ENCODE assay signal across 21 cellular contexts in genomic region chr10:72742797-72743196, GRCh38. TPM values are rescaled to one million over a fixed set of nuclear protein-coding genes. Genes with fewer than 3 reads are reported as not detected.
DNase-seq lines count a peak whose midpoint lies in the region; ATAC-seq, FAIRE-seq and TF ChIP-seq lines count a peak whose summit lies in the region.
"Had no signal": no experiment of that assay in that cellular context is flagged by ENCODE, and none has a peak within 500 bp of the region (broad histone marks: within the 10 kb centered on the region; RNA-seq: fewer than 3 reads in every experiment).

No MANE protein-coding gene starts in this region.

- FAIRE-seq in keratinocyte (lab: Jason Lieb, UNC): no peak
- FAIRE-seq: GM12891, GM18507 had no signal

- H2AFZ ChIP-seq in GM23338 (no peak overlapping the region), keratinocyte (ENCODE audit: control insufficient read depth, low read length) (no peak overlapping the region)
- H2AFZ ChIP-seq: GM23248 had no signal

- H3K27me3 ChIP-seq in GM23338 (ENCODE audit: insufficient read depth) (no peaks in the 10 kb centered on the region), keratinocyte (ENCODE audit: control insufficient read depth, extremely low read depth, insufficient read depth, low read length) (no peaks in the 10 kb centered on the region)

- H3K4me3 Mint-ChIP-seq in GM23338: no peak overlapping the region
- H3K4me3 Mint-ChIP-seq in central memory CD8-positive, alpha-beta T cell: no peak overlapping the region
- H3K4me3 Mint-ChIP-seq: CD4-positive, alpha-beta memory T cell; H9; HFFc6 had no signal

- H3K27ac Mint-ChIP-seq in GM23338: peak overlapping the region; percentile 35
- H3K27ac Mint-ChIP-seq in central memory CD8-positive, alpha-beta T cell (ENCODE audit: low read depth): peak overlapping the region; percentile 2
- H3K27ac Mint-ChIP-seq: HFFc6 had no signal

- H3K4me3 ChIP-seq in GM23338 (no peak overlapping the region), HEK293 (ENCODE audit: low read depth, low read length) (no peak overlapping the region), keratinocyte (ENCODE audit: control insufficient read depth in 2 of 3, extremely low read depth in 1 of 3, insufficient read depth in 2 of 3, low read depth in 1 of 3, low read length in 3 of 3) (no peak overlapping the region)
- H3K4me3 ChIP-seq: GM23248 had no signal

- CTCF ChIA-PET in HEK293 (lab: Yijun Ruan, JAX): interaction anchor here (1.3 kb wide), 1 partner anchor 48 kb away, joined by 4 read pairs; no protein-coding TSS in a partner anchor

- H3K36me3 ChIP-seq in GM23338 (ENCODE audit: insufficient read depth) (no peaks in the 10 kb centered on the region), HEK293 (ENCODE audit: control insufficient read depth in 2 of 2, insufficient read depth in 1 of 2, low read length in 2 of 2) (no peaks in the 10 kb centered on the region; a peak in 1 of 3 replicates), keratinocyte (ENCODE audit: control insufficient read depth in 2 of 2, extremely low read depth in 1 of 2, insufficient read depth in 2 of 2, low read length in 2 of 2) (no peaks in the 10 kb centered on the region)

- H3K9me3 ChIP-seq in HEK293 (ENCODE audit: control insufficient read depth, insufficient read depth, low read depth, low read length): no peaks in the 10 kb centered on the region
- no peaks in the 10 kb centered on the region for H3K9me3 ChIP-seq in keratinocyte (ENCODE audit: control insufficient read depth, low read depth, low read length)

- peaks cover 94% of the 10 kb centered on the region for H3K79me2 ChIP-seq in GM23338 (replicated peaks; ENCODE audit: insufficient read depth)
- H3K79me2 ChIP-seq in keratinocyte (ENCODE audit: control insufficient read depth, insufficient read depth, low read length): peaks cover 59% of the 10 kb centered on the region

- POLR2A ChIA-PET in HEK293 (lab: Yijun Ruan, JAX): no interaction called here

- ATAC-seq in GM23338 (no peak), GM21423 (IDR thresholded peaks at IDR 0.05; ENCODE audit: unreplicated experiment) (no peak), GM21381 (IDR thresholded peaks at IDR 0.05; ENCODE audit: unreplicated experiment) (no peak), HG03520 (IDR thresholded peaks at IDR 0.05; ENCODE audit: unreplicated experiment) (no peak)
- ATAC-seq in central memory CD8-positive, alpha-beta T cell (replicated peaks; ENCODE audit: extremely low read depth, poor library complexity, severe bottlenecking): no peak
- ATAC-seq: HCT116 had no signal

- H3K9me1 ChIP-seq in keratinocyte (ENCODE audit: control insufficient read depth, extremely low read depth, insufficient read depth, low read length): peaks cover 2% of the 10 kb centered on the region

- H3K27me3 Mint-ChIP-seq in GM23338 (ENCODE audit: insufficient read depth, low read depth, poor library complexity): no peaks in the 10 kb centered on the region
- H3K27me3 Mint-ChIP-seq in central memory CD8-positive, alpha-beta T cell: no peaks in the 10 kb centered on the region
- H3K27me3 Mint-ChIP-seq: CD4-positive, alpha-beta memory T cell had no signal

- DNase-seq in GM23338 (ENCODE audit: low spot score) (no peak), keratinocyte (ENCODE audit: low read depth, low spot score) (no peak), NCI-H510A (lab: John Stamatoyannopoulos, UW) (no peak)
- no peak for DNase-seq in central memory CD8-positive, alpha-beta T cell (ENCODE audit: low spot score in 2 of 2)
- DNase-seq: C1 segment of cervical spinal cord; Calu3; CD4-positive, alpha-beta memory T cell; COR-L47; DMS53; DMS79 treated with DMSO at 0.1 percent for 48 hours; GF-D8; GM23248; H9; HFFc6 had no signal

- dilution Hi-C loops in keratinocyte (cut with MboI; ENCODE audit: extremely low pct_ligation_motif_present, low sequenced_read_pairs): no loop called here

- peaks cover 30% of the 10 kb centered on the region for H3K4me1 ChIP-seq in GM23338 (ENCODE audit: insufficient read depth)
- H3K4me1 ChIP-seq in HEK293 (ENCODE audit: control insufficient read depth, insufficient read depth, low read length): peaks cover 12% of the 10 kb centered on the region
- peaks cover 14% of the 10 kb centered on the region for H3K4me1 ChIP-seq in keratinocyte (ENCODE audit: control insufficient read depth, extremely low read depth, insufficient read depth, low read length)

- no peaks in the 10 kb centered on the region for H3K9me3 Mint-ChIP-seq in GM23338
- no peaks in the 10 kb centered on the region for H3K9me3 Mint-ChIP-seq in central memory CD8-positive, alpha-beta T cell
- H3K9me3 Mint-ChIP-seq: CD4-positive, alpha-beta memory T cell; H9; HFFc6 had no signal

- H4K20me1 ChIP-seq in GM23338 (replicated peaks; ENCODE audit: insufficient read depth) (no peaks in the 10 kb centered on the region; the same call in 1 of the 2 replicates), keratinocyte (ENCODE audit: control insufficient read depth, extremely low read depth, insufficient read depth, low read length) (no peaks in the 10 kb centered on the region)

- peaks cover 41% of the 10 kb centered on the region for H3K4me1 Mint-ChIP-seq in GM23338
- H3K4me1 Mint-ChIP-seq in central memory CD8-positive, alpha-beta T cell: peaks cover 6% of the 10 kb centered on the region

- no peak overlapping the region for H3K4me2 ChIP-seq in GM23338
- H3K4me2 ChIP-seq in keratinocyte (ENCODE audit: control insufficient read depth, extremely low read depth, insufficient read depth, low read depth, low read length): peak overlapping the region; percentile 25

- peaks cover 3% of the 10 kb centered on the region; the same call in 1 of the 3 replicates for H3K36me3 Mint-ChIP-seq in GM23338 (ENCODE audit: low read depth)
- peaks cover 1% of the 10 kb centered on the region for H3K36me3 Mint-ChIP-seq in central memory CD8-positive, alpha-beta T cell (ENCODE audit: insufficient read depth)

- H3F3A ChIP-seq in GM23338 (replicated peaks; ENCODE audit: low read depth): no peaks in the 10 kb centered on the region

- no peaks in the 10 kb centered on the region for H3K9me2 ChIP-seq in GM23338 (ENCODE audit: insufficient read depth)

- no peak overlapping the region for H3K9ac ChIP-seq in keratinocyte (ENCODE audit: control insufficient read depth, extremely low read depth, insufficient read depth, low read length)
- H3K9ac ChIP-seq: GM23248 had no signal

- TF ChIP-seq CTCF in GM23338 (conservative IDR thresholded peaks at IDR 0.05; ENCODE audit: low read depth in 2 of 2) (0 out of 4 replicates have a peak, but pooled peaks of 1 of the 2 experiments have one; percentile 3), HEK293 (tag by site-specific recombination; IDR thresholded peaks at IDR 0.05) (no peak), keratinocyte (optimal IDR thresholded peaks at IDR 0.05 in 1 of 3, IDR thresholded peaks at IDR 0.05 in 1 of 3, conservative IDR thresholded peaks at IDR 0.05 in 1 of 3; ENCODE audit: extremely low read depth in 1 of 3, insufficient read depth in 2 of 3, low read length in 3 of 3) (no peak)

- H3K27ac ChIP-seq in GM23338 (ENCODE audit: low read depth) (no peak overlapping the region), HEK293 (ENCODE audit: extremely low read depth, low read depth, low read length) (no peak overlapping the region), keratinocyte (ENCODE audit: control insufficient read depth, insufficient read depth, low read length) (peak overlapping the region; percentile 7)
- H3K27ac ChIP-seq: GM23248 had no signal

TF ChIP-seq in GM23338, 12 proteins besides CTCF, POLR2A, EP300 and RAD21 (continues in another document):
- TF ChIP-seq ZNF331 (CRISPR knock-in tag; IDR thresholded peaks at IDR 0.05; ENCODE audit: low read depth) (no peak), JUNB (IDR thresholded peaks at IDR 0.05; ENCODE audit: unreplicated experiment) (no peak), CREB1 (CRISPR knock-in tag; IDR thresholded peaks at IDR 0.05; ENCODE audit: low read depth) (no peak), STAT1 (IDR thresholded peaks at IDR 0.05; ENCODE audit: unreplicated experiment) (no peak), ZNF114 (CRISPR knock-in tag; IDR thresholded peaks at IDR 0.05) (no peak), ETS1 (IDR thresholded peaks at IDR 0.05) (no peak)

TF ChIP-seq in HEK293, 187 proteins besides CTCF, POLR2A, EP300 and RAD21 (continues in another document):
- TF ChIP-seq ZNF184 (tag by site-specific recombination; IDR thresholded peaks at IDR 0.05) (no peak), ZNF335 (tag by site-specific recombination; conservative IDR thresholded peaks at IDR 0.05) (no peak), ZNF596 (tag by site-specific recombination; IDR thresholded peaks at IDR 0.05) (peak; percentile 70), ZNF138 (tag by site-specific recombination; IDR thresholded peaks at IDR 0.05; ENCODE audit: borderline replicate concordance) (no peak), ZNF2 (tag by site-specific recombination; IDR thresholded peaks at IDR 0.05) (no peak), PRDM1 (tag by site-specific recombination; IDR thresholded peaks at IDR 0.05) (peak; percentile 90), ZNF658 (tag by site-specific recombination; IDR thresholded peaks at IDR 0.05) (no peak), ZNF76 (tag by site-specific recombination; IDR thresholded peaks at IDR 0.05; ENCODE audit: borderline replicate concordance, low read depth) (no peak), IKZF3 (tag by site-specific recombination; IDR thresholded peaks at IDR 0.05) (no peak)
- TF ChIP-seq, protein P1, sequence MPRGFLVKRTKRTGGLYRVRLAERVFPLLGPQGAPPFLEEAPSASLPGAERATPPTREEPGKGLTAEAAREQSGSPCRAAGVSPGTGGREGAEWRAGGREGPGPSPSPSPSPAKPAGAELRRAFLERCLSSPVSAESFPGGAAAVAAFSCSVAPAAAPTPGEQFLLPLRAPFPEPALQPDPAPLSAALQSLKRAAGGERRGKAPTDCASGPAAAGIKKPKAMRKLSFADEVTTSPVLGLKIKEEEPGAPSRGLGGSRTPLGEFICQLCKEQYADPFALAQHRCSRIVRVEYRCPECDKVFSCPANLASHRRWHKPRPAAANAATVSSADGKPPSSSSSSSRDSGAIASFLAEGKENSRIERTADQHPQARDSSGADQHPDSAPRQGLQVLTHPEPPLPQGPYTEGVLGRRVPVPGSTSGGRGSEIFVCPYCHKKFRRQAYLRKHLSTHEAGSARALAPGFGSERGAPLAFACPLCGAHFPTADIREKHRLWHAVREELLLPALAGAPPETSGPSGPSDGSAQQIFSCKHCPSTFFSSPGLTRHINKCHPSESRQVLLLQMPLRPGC (tag by site-specific recombination; IDR thresholded peaks at IDR 0.05): no peak

RNA-seq across cellular contexts. Expression of gene MCU, which starts 50.9 kb away (rescaled TPM):
- total RNA-seq in GM23338 (2014; rRNA removed; shearing (Covaris generic)): 54.6 and 68.2 TPM in 2 replicates
- polyA plus RNA-seq in GM23338 (2016; fragmentation: Nextera tagmentation; extraction: Ambion mirVana) (40.1 and 41.8 TPM in 2 replicates), keratinocyte (50.0 to 104 TPM (median 103 TPM) in 3 replicates)
- 12.0 TPM for polyA plus RNA-seq in keratinocyte (2011; ENCODE audit: low read depth)
- 56.9 and 99.0 TPM in 2 replicates for polyA plus RNA-seq in keratinocyte (2011; cell fraction: cytosol; rRNA removed)
- polyA plus RNA-seq in keratinocyte (2011; cell fraction: nucleus; rRNA removed): 53.4 and 58.0 TPM in 2 replicates
- polyA plus RNA-seq in keratinocyte (2012; ENCODE audit: low replicate concordance): 24.0 and 27.4 TPM in 2 replicates
- 48.6 to 109 TPM (median 101 TPM) in 3 replicates for polyA minus RNA-seq in keratinocyte
- 50.6 TPM for polyA minus RNA-seq in keratinocyte (2011; cell fraction: cytosol; rRNA and poly(A)+ RNA removed)
- polyA minus RNA-seq in keratinocyte (2011; cell fraction: nucleus; rRNA and poly(A)+ RNA removed): 25.0 and 47.2 TPM in 2 replicates
